9 cellular contexts compared by ENCODE assay signal in the genomic region with DNA sequence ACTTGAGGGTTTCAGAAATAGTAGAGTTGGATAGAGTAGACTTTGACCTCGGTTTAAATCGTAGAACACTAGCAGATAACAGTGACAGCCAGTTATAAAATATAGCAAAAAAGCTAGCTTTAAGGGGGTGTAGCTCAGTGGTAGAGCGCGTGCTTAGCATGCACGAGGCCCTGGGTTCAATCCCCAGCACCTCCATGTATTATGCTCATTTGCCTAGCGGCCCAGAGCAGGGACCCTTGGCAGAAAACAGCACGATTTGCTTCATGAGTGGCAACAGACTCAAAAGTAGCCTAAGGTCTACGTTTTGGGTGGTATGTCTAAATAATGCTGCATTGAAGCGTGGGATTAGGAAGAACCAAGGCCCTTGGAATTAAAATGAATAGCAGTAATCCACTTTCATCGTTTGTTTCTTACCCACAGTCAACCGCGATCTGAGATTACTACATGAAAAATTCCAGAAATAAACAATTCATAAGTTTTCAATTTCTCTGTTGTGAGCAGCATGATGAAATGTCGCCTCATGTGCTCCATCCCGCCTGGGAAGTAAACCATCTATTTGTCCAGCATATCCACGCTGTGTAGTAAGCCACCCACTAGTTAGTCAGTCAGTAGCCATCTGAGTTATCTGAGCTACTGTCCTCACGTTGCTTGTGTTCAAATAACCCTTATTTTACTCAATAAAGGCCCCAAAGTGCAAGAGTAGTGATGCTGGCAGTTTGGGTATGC.
DNase-seq lines count a peak whose midpoint lies in the region; ATAC-seq and TF ChIP-seq lines count a peak whose summit lies in the region.
"Had no signal": no experiment of that assay in that cellular context is flagged by ENCODE, and none has a peak within 500 bp of the region (broad histone marks: within the 10 kb centered on the region; RNA-seq: fewer than 3 reads in every experiment).

No MANE protein-coding gene starts in this region.

- peaks cover 15% of the 10 kb centered on the region for H3K9me3 Mint-ChIP-seq in Calu3 (ENCODE audit: low read depth, unreplicated experiment)

- H3K4me3 Mint-ChIP-seq in Calu3 (ENCODE audit: low read depth, unreplicated experiment) (no peak overlapping the region), T-helper 17 cell (no peak overlapping the region)

- no peaks in the 10 kb centered on the region for H3K36me3 Mint-ChIP-seq in Calu3 (ENCODE audit: insufficient read depth, unreplicated experiment)
- peaks cover 3% of the 10 kb centered on the region for H3K36me3 Mint-ChIP-seq in T-helper 17 cell (ENCODE audit: low read depth)

- intact Hi-C loops in Calu3 (cut with micrococcal nuclease; ENCODE audit: unreplicated experiment), result no loop called here

- H3K4me1 Mint-ChIP-seq in Calu3 (ENCODE audit: low read depth, unreplicated experiment) (no peaks in the 10 kb centered on the region), T-helper 17 cell (peaks cover 4% of the 10 kb centered on the region)

- H3K27ac ChIP-seq in substantia nigra (ENCODE audit: low read depth, low read length, poor library complexity, severe bottlenecking), result no peak overlapping the region

- no peak for ATAC-seq in T-helper 17 cell
- no peak for ATAC-seq in HG03460 (IDR thresholded peaks at IDR 0.05; ENCODE audit: unreplicated experiment)

- TF ChIP-seq CTCF in Calu3 (IDR thresholded peaks at IDR 0.05; ENCODE audit: unreplicated experiment), result no peak

- no peak overlapping the region for H3K27ac Mint-ChIP-seq in Calu3 (ENCODE audit: unreplicated experiment)
- peak overlapping the region; percentile 0 for H3K27ac Mint-ChIP-seq in T-helper 17 cell

- DNase-seq in Calu3, result no peak
- DNase-seq in HS-27A (ENCODE audit: low read depth), result peak; percentile 73
- DNase-seq in T-helper 17 cell, result no peak
- DNase-seq in substantia nigra (lab: John Stamatoyannopoulos, UW), result no peak
- no peak for DNase-seq in central memory CD4-positive, alpha-beta T cell
- DNase-seq in NCI-H1417 (lab: John Stamatoyannopoulos, UW), result no peak
- DNase-seq: NCI-H510A treated with DMSO at 0.1 percent for 48 hours had no signal

- no peaks in the 10 kb centered on the region for H3K27me3 Mint-ChIP-seq in Calu3 (ENCODE audit: unreplicated experiment)
- H3K27me3 Mint-ChIP-seq in T-helper 17 cell, result peaks cover 27% of the 10 kb centered on the region

- H3K4me3 ChIP-seq in iPS-18c (ENCODE audit: insufficient read depth, low read depth, low read length), result peak overlapping the region; percentile 88

- peaks cover 12% of the 10 kb centered on the region for H3K9me3 ChIP-seq in T-helper 17 cell (ENCODE audit: control insufficient read depth, low read length, poor library complexity, severe bottlenecking)
- no peaks in the 10 kb centered on the region for H3K9me3 ChIP-seq in iPS-18c (ENCODE audit: control insufficient read depth, insufficient read depth, low read length)

- CTCF ChIA-PET in Calu3 (lab: Charles Lee), result interaction anchor here (0.6 kb wide), 1 partner anchor 97 kb away, joined by 3 read pairs; no protein-coding TSS in a partner anchor

- BruUV-seq in Calu3 (replicated peaks; lab: Mats Ljungman, UMichigan), result TSS peak; percentile 63
